Comparison of ENCODE assay signal across 20 cellular contexts in the genomic region with DNA sequence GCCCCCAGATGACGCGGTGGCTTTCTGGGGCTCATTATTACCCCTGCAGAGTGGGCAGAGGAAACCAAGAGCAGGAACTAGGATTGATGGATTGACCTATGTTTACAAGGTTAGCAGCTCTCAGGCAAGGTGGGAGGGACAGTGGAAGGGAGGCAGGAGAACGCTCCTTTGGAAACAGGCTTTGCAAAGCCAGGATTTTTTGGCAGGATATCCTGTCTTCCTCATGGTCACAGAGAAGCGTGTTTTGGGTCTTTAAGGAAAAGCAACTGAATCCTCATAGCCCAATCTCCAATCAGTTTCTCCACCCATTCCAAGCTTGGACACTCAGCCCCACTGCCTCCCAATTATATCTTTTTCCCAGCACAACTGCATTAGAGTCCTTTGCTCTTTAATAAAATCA.
DNase-seq lines count a peak whose midpoint lies in the region; ATAC-seq, FAIRE-seq and TF ChIP-seq lines count a peak whose summit lies in the region.
"Had no signal": no experiment of that assay in that cellular context is flagged by ENCODE, and none has a peak within 500 bp of the region (broad histone marks: within the 10 kb centered on the region; RNA-seq: fewer than 3 reads in every experiment).

No MANE protein-coding gene starts in this region.

- H3K27me3 Mint-ChIP-seq in brain: peaks cover 44% of the 10 kb centered on the region
- no peaks in the 10 kb centered on the region for H3K27me3 Mint-ChIP-seq in mesothelial cell of epicardium (ENCODE audit: low read depth)

- 63% methylated on average over 2 of the region's 4 CpGs for WGBS in A549 (ENCODE audit: missing lambda C conversion rate)

- TF ChIP-seq CTCF in A549 (IDR thresholded peaks at IDR 0.05): no peak
- TF ChIP-seq CTCF in brain (conservative IDR thresholded peaks at IDR 0.05): no peak
- TF ChIP-seq CTCF in mesothelial cell of epicardium (IDR thresholded peaks at IDR 0.05; ENCODE audit: unreplicated experiment): no peak
- TF ChIP-seq CTCF in RWPE1 (conservative IDR thresholded peaks at IDR 0.05; ENCODE audit: low read depth): no peak

- H3K9me3 Mint-ChIP-seq in brain: peaks cover 0 to 7% (median 4%) of the 10 kb centered on the region in 5 experiments
- H3K9me3 Mint-ChIP-seq in mesothelial cell of epicardium: no peaks in the 10 kb centered on the region
- H3K9me3 Mint-ChIP-seq: activated B cell treated with CpG ODN at 0.5 μM for 24 hours; activated CD4-positive, alpha-beta memory T cell treated with anti-CD3 and anti-CD28 coated beads for 36 hours had no signal

- H3K9me3 ChIP-seq in A549 (no peaks in the 10 kb centered on the region), HUES48 (ENCODE audit: control insufficient read depth, insufficient read depth, low read length) (no peaks in the 10 kb centered on the region)
- H3K9me3 ChIP-seq: ascending aorta, left lung, mucosa of descending colon, neutrophil had no signal

- TF ChIP-seq EP300 in A549 (IDR thresholded peaks at IDR 0.05): no peak

- peaks cover 15% of the 10 kb centered on the region; the same call in 1 of the 3 replicates for H3K4me1 ChIP-seq in A549
- peaks cover 45% of the 10 kb centered on the region for H3K4me1 ChIP-seq in HUES48 (ENCODE audit: control insufficient read depth, insufficient read depth, low read length)

- CTCF ChIA-PET in A549 (lab: Yijun Ruan, JAX): interaction anchor here (1.2 kb wide), 1 partner anchor 26 kb away, joined by 3 read pairs; no protein-coding TSS in a partner anchor
- CTCF ChIA-PET in RWPE1 (lab: Yijun Ruan, JAX): interaction anchor here (0.6 kb wide), 1 partner anchor 237 kb away, joined by 3 read pairs; no protein-coding TSS in a partner anchor

- peaks cover 46% of the 10 kb centered on the region for H3K4me1 Mint-ChIP-seq in brain
- peaks cover 50% of the 10 kb centered on the region for H3K4me1 Mint-ChIP-seq in mesothelial cell of epicardium

- H3K4me3 ChIP-seq in A549: no peak overlapping the region
- peak overlapping the region; percentile 28; the same call in 1 of the 2 replicates for H3K4me3 ChIP-seq in HUES48 (ENCODE audit: low read depth, low read length)
- H3K4me3 ChIP-seq: ascending aorta, left lung, mucosa of descending colon had no signal

- no peak overlapping the region; the same call in 1 of the 2 replicates for H3K9ac ChIP-seq in HUES48 (ENCODE audit: low read depth, low read length)

- H3K4me2 ChIP-seq in A549: 0 out of 3 replicates have a peak overlapping the region, but pooled peaks have one; percentile 34

- ATAC-seq in A549 (no peak), HG03280 (IDR thresholded peaks at IDR 0.05; ENCODE audit: unreplicated experiment) (no peak)
- ATAC-seq: left lung, mucosa of descending colon, SK-N-SH treated with all-trans-retinoic acid at 6 μM for 48 hours had no signal

- H3K36me3 Mint-ChIP-seq in brain: peaks cover 24% of the 10 kb centered on the region
- peaks cover 8% of the 10 kb centered on the region for H3K36me3 Mint-ChIP-seq in mesothelial cell of epicardium
- H3K36me3 Mint-ChIP-seq: activated CD4-positive, alpha-beta memory T cell treated with anti-CD3 and anti-CD28 coated beads for 36 hours; CD14-positive monocyte had no signal

- DNase-seq in A549 (ENCODE audit: low read depth in 1 of 2, low spot score in 1 of 2) (no peak), mesothelial cell of epicardium (ENCODE audit: low spot score in 2 of 2, unreplicated experiment in 2 of 2) (no peak), mesenteric fat pad (ENCODE audit: low spot score) (no peak), RWPE1 (ENCODE audit: low spot score) (no peak), putamen (ENCODE audit: low spot score) (no peak)
- DNase-seq: ACHN, activated B cell treated with CpG ODN at 0.5 μM for 24 hours, left lung, mucosa of descending colon, NCI-H510A treated with DMSO at 0.1 percent for 48 hours, T-helper 9 cell had no signal

- H3K27ac ChIP-seq in A549 (peak overlapping the region in 1 of 2 experiments; percentile 11; a peak in 1 of 6 replicates), HUES48 (ENCODE audit: low read depth, low read length) (peak overlapping the region; percentile 96), RWPE1 (no peak overlapping the region)
- H3K27ac ChIP-seq: ascending aorta, left lung, neutrophil had no signal

- POLR2A ChIA-PET in A549 (lab: Yijun Ruan, JAX) (no interaction called here), RWPE1 (lab: Yijun Ruan, JAX; ENCODE audit: low non-redundant PET) (no interaction called here)

- TF ChIP-seq RAD21 in A549 (conservative IDR thresholded peaks at IDR 0.05 in 1 of 2, IDR thresholded peaks at IDR 0.05 in 1 of 2): no peak

- H3K4me3 Mint-ChIP-seq in brain: no peak overlapping the region
- H3K4me3 Mint-ChIP-seq in mesothelial cell of epicardium: no peak overlapping the region
- H3K4me3 Mint-ChIP-seq: activated B cell treated with CpG ODN at 0.5 μM for 24 hours, CD14-positive monocyte had no signal

- H3K27ac Mint-ChIP-seq in brain (peak overlapping the region in 3 of 5 experiments; percentile 19 to 95 (median 58)), mesothelial cell of epicardium (peak overlapping the region; percentile 67)
- H3K27ac Mint-ChIP-seq: activated B cell treated with CpG ODN at 0.5 μM for 24 hours; activated CD4-positive, alpha-beta memory T cell treated with anti-CD3 and anti-CD28 coated beads for 36 hours had no signal

- no peaks in the 10 kb centered on the region for H3K36me3 ChIP-seq in HUES48 (ENCODE audit: control insufficient read depth, insufficient read depth, low read length)
- H3K36me3 ChIP-seq: ascending aorta, left lung, neutrophil had no signal

- no peak for TF ChIP-seq POLR2A in A549 (IDR thresholded peaks at IDR 0.05; ENCODE audit: low read length)

- no peak for FAIRE-seq in A549 (lab: Jason Lieb, UNC)
- FAIRE-seq: colon had no signal

- H3K27me3 ChIP-seq in HUES48 (ENCODE audit: control insufficient read depth, insufficient read depth, low read length): peaks cover 39% of the 10 kb centered on the region
- H3K27me3 ChIP-seq: ascending aorta had no signal

TF ChIP-seq in A549, 52 proteins besides CTCF, POLR2A, EP300 and RAD21:
- TF ChIP-seq MAZ (IDR thresholded peaks at IDR 0.05; ENCODE audit: borderline replicate concordance, low read depth, low read length) (no peak), ZC3H11A (IDR thresholded peaks at IDR 0.05) (no peak)
- TF ChIP-seq, protein P1, sequence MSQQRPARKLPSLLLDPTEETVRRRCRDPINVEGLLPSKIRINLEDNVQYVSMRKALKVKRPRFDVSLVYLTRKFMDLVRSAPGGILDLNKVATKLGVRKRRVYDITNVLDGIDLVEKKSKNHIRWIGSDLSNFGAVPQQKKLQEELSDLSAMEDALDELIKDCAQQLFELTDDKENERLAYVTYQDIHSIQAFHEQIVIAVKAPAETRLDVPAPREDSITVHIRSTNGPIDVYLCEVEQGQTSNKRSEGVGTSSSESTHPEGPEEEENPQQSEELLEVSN (IDR thresholded peaks at IDR 0.05; ENCODE audit: borderline replicate concordance, low read depth): no peak
